ENCODE assay signal across 10 cellular contexts in genomic region chr1:226637147-226637935, GRCh38.
DNase-seq lines count a peak whose midpoint lies in the region; ATAC-seq, FAIRE-seq and TF ChIP-seq lines count a peak whose summit lies in the region.
"Had no signal": no experiment of that assay in that cellular context is flagged by ENCODE, and none has a peak within 500 bp of the region (broad histone marks: within the 10 kb centered on the region; RNA-seq: fewer than 3 reads in every experiment).

No MANE protein-coding gene starts in this region.

- H3K27me3 ChIP-seq in brain microvascular endothelial cell (replicated peaks), result no peaks in the 10 kb centered on the region
- H3K27me3 ChIP-seq: BLaER1 treated with 17β-estradiol and CSF1 and Interleukin-3, amounts not matched to agents 10 nM and 100 nM had no signal

- H3K36me3 Mint-ChIP-seq in activated CD4-positive, alpha-beta T cell treated with anti-CD3 and anti-CD28 coated beads, Interleukin-2, amount 10 ng/mL, durations not matched to agents 7 days and 5 days (ENCODE audit: low read depth), result peaks cover 43% of the 10 kb centered on the region
- H3K36me3 Mint-ChIP-seq in Calu3 (ENCODE audit: insufficient read depth, unreplicated experiment), result peaks cover 6% of the 10 kb centered on the region

- H3K36me3 ChIP-seq in brain microvascular endothelial cell (replicated peaks) (no peaks in the 10 kb centered on the region), kidney (ENCODE audit: control insufficient read depth in 1 of 2, insufficient read depth in 2 of 2, low read length in 2 of 2) (peaks cover 0 to 7% of the 10 kb centered on the region in 2 donors)

- TF ChIP-seq CTCF in brain microvascular endothelial cell (IDR thresholded peaks at IDR 0.05; ENCODE audit: low read depth, low read length, missing control alignments), result peak; percentile 71
- peak; percentile 4 for TF ChIP-seq CTCF in kidney (IDR thresholded peaks at IDR 0.05; ENCODE audit: borderline replicate concordance, extremely low read depth, insufficient read depth)
- TF ChIP-seq CTCF in Calu3 (IDR thresholded peaks at IDR 0.05; ENCODE audit: unreplicated experiment), result no peak

- in situ Hi-C loops in brain microvascular endothelial cell (cut with HindIII; ENCODE audit: low pct_ligation_motif_present, low sequenced_read_pairs), result loop anchor here (25.0 kb wide), 2 partner anchors 200 to 800 kb away; no protein-coding TSS in a partner anchor

- POLR2A ChIA-PET in activated CD4-positive, alpha-beta T cell treated with anti-CD3 and anti-CD28 coated beads, Interleukin-2, amount 10 ng/mL, durations not matched to agents 7 days and 5 days (lab: Charles Lee), result no interaction called here

- peak overlapping the region; percentile 91 for H3K27ac Mint-ChIP-seq in activated CD4-positive, alpha-beta T cell treated with anti-CD3 and anti-CD28 coated beads, Interleukin-2, amount 10 ng/mL, durations not matched to agents 7 days and 5 days
- no peak overlapping the region for H3K27ac Mint-ChIP-seq in Calu3 (ENCODE audit: unreplicated experiment)

- H3K9ac ChIP-seq in kidney (ENCODE audit: low read length in 2 of 2), result no peak overlapping the region
- H3K9ac ChIP-seq: BLaER1 treated with 17β-estradiol and CSF1 and Interleukin-3, amounts not matched to agents 10 nM and 100 nM had no signal

- H3K9me3 ChIP-seq in kidney (ENCODE audit: control insufficient read depth in 1 of 2, low read length in 2 of 2), result no peaks in the 10 kb centered on the region
- H3K9me3 ChIP-seq: BLaER1 treated with 17β-estradiol and CSF1 and Interleukin-3, amounts not matched to agents 10 nM and 100 nM had no signal

- H3K4me3 ChIP-seq in brain microvascular endothelial cell (ENCODE audit: low read depth, low read length) (no peak overlapping the region), kidney (ENCODE audit: low read length in 2 of 2) (no peak overlapping the region)
- H3K4me3 ChIP-seq: BLaER1 treated with 17β-estradiol and CSF1 and Interleukin-3, amounts not matched to agents 10 nM and 100 nM had no signal

- H3K4me1 Mint-ChIP-seq in activated CD4-positive, alpha-beta T cell treated with anti-CD3 and anti-CD28 coated beads, Interleukin-2, amount 10 ng/mL, durations not matched to agents 7 days and 5 days, result peaks cover 41% of the 10 kb centered on the region
- H3K4me1 Mint-ChIP-seq in Calu3 (ENCODE audit: low read depth, unreplicated experiment), result no peaks in the 10 kb centered on the region

- H3K27me3 Mint-ChIP-seq in activated CD4-positive, alpha-beta T cell treated with anti-CD3 and anti-CD28 coated beads, Interleukin-2, amount 10 ng/mL, durations not matched to agents 7 days and 5 days, result no peaks in the 10 kb centered on the region
- no peaks in the 10 kb centered on the region for H3K27me3 Mint-ChIP-seq in Calu3 (ENCODE audit: unreplicated experiment)

- no peak overlapping the region for H3K4me3 Mint-ChIP-seq in activated CD4-positive, alpha-beta T cell treated with anti-CD3 and anti-CD28 coated beads, Interleukin-2, amount 10 ng/mL, durations not matched to agents 7 days and 5 days
- H3K4me3 Mint-ChIP-seq in Calu3 (ENCODE audit: low read depth, unreplicated experiment), result no peak overlapping the region

- no peaks in the 10 kb centered on the region for H3K9me3 Mint-ChIP-seq in activated CD4-positive, alpha-beta T cell treated with anti-CD3 and anti-CD28 coated beads, Interleukin-2, amount 10 ng/mL, durations not matched to agents 7 days and 5 days
- H3K9me3 Mint-ChIP-seq in Calu3 (ENCODE audit: low read depth, unreplicated experiment), result no peaks in the 10 kb centered on the region

- H3K27ac ChIP-seq in brain microvascular endothelial cell (no peak overlapping the region), kidney (ENCODE audit: low read depth in 2 of 2, low read length in 2 of 2) (no peak overlapping the region), temporal lobe (ENCODE audit: low read depth, low read length) (peak overlapping the region; percentile 55)
- H3K27ac ChIP-seq: BLaER1 treated with 17β-estradiol and CSF1 and Interleukin-3, amounts not matched to agents 10 nM and 100 nM; VCaP had no signal

- no peak for FAIRE-seq in kidney (lab: Jason Lieb, UNC)

- ATAC-seq in HG03135 (IDR thresholded peaks at IDR 0.05; ENCODE audit: unreplicated experiment), result no peak

- BruUV-seq in Calu3 (replicated peaks; lab: Mats Ljungman, UMichigan), result no TSS peak

- intact Hi-C loops in kidney (cut with DNase I) (no loop called here), Calu3 (cut with micrococcal nuclease; ENCODE audit: unreplicated experiment) (no loop called here)

- no peaks in the 10 kb centered on the region for H3K4me1 ChIP-seq in kidney (ENCODE audit: control insufficient read depth in 1 of 2, insufficient read depth in 1 of 2, low read depth in 1 of 2, low read length in 2 of 2)

- no peak for DNase-seq in activated CD4-positive, alpha-beta T cell treated with anti-CD3 and anti-CD28 coated beads, Interleukin-2, amount 10 ng/mL, durations not matched to agents 7 days and 5 days
- no peak for DNase-seq in activated CD4-positive, alpha-beta T cell treated with anti-CD3 and anti-CD28 coated beads for 4 hours
- no peak for DNase-seq in brain microvascular endothelial cell
- peak; percentile 74 for DNase-seq in kidney
- DNase-seq in hippocampal formation (lab: John Stamatoyannopoulos, UW), result no peak
- DNase-seq in Calu3, result no peak

- CTCF ChIA-PET in activated CD4-positive, alpha-beta T cell treated with anti-CD3 and anti-CD28 coated beads, Interleukin-2, amount 10 ng/mL, durations not matched to agents 7 days and 5 days (lab: Charles Lee), result interaction anchor here (0.8 to 4.8 kb wide), 4 partner anchors 45 to 191 kb away, joined by 3 to 44 read pairs (median 3); no protein-coding TSS in a partner anchor
- CTCF ChIA-PET in Calu3 (lab: Charles Lee), result interaction anchor here (1.4 to 1.6 kb wide), 2 partner anchors 11 to 178 kb away, joined by 3 to 4 read pairs; no protein-coding TSS in a partner anchor
